In the genomic region with DNA sequence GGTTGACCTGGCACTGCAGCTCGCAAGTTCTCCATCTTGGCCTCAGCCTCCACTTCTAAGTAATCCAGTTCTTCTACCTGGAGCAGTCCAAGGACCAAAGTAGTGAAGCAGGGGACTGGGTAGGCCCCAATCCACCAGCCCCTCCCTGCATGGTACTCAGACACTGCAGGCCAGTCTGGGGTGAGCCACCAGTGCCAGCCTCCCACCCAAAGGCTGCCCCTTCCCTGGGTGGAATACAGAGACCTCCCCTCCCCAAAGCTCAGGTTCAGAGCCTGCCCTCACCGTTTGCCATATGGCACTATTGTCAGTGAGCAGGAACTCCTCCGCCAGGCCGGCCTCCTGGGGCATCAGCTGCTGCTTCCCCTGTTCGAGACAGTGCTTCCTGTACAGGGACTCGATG, we compare ENCODE assay signal across 29 cellular contexts.
"Had no signal": no experiment of that assay in that cellular context is flagged by ENCODE, and none has a peak within 500 bp of the region (broad histone marks: within the 10 kb centered on the region; RNA-seq: fewer than 3 reads in every experiment).

No MANE protein-coding gene starts in this region.

- H3K27me3 Mint-ChIP-seq: activated CD4-positive, alpha-beta memory T cell treated with anti-CD3 and anti-CD28 coated beads for 36 hours; activated CD4-positive, alpha-beta T cell treated with anti-CD3 and anti-CD28 coated beads, Interleukin-2, amount 10 ng/mL, durations not matched to agents 24 days and 14 days; progenitor cell of endocrine pancreas had no signal

- H3K36me3 ChIP-seq: ovary had no signal

- H3K27me3 ChIP-seq: gastrocnemius medialis, hepatocyte, neutrophil, ovary, sigmoid colon had no signal

- ATAC-seq: activated T-cell treated with anti-CD3 and anti-CD28 coated beads, Interleukin-2, amount 50 U/mL, for 72 hours; gastrocnemius medialis; left cardiac atrium; left ventricle myocardium superior had no signal

- H3K4me3 Mint-ChIP-seq: activated CD4-positive, alpha-beta memory T cell treated with anti-CD3 and anti-CD28 coated beads for 36 hours; activated CD4-positive, alpha-beta T cell treated with anti-CD3 and anti-CD28 coated beads, Interleukin-2, amount 10 ng/mL, durations not matched to agents 24 days and 14 days; activated T-cell treated with anti-CD3 and anti-CD28 coated beads, Interleukin-2, amount 50 U/mL, for 72 hours; nephron progenitor cell had no signal

- H3K9me3 ChIP-seq: gastrocnemius medialis, neutrophil, ovary, sigmoid colon, thoracic aorta had no signal

- DNase-seq: activated CD4-positive, alpha-beta memory T cell treated with anti-CD3 and anti-CD28 coated beads for 36 hours; activated CD4-positive, alpha-beta T cell treated with anti-CD3 and anti-CD28 coated beads, Interleukin-2, amount 10 ng/mL, durations not matched to agents 24 days and 14 days; activated CD4-positive, CD25-positive, alpha-beta regulatory T cell treated with anti-CD3 and anti-CD28 coated beads, Interleukin-2, amount 50 U/mL, for 72 hours; activated effector memory CD4-positive, alpha-beta T cell treated with Interleukin-2 at 50 U/mL for 16 hours; activated naive CD4-positive, alpha-beta T cell treated with Interleukin-2 at 50 U/mL for 16 hours; activated T-cell treated with anti-CD3 and anti-CD28 coated beads, Interleukin-2, amount 50 U/mL, for 72 hours; anterior cingulate cortex; dermis blood vessel endothelial cell; effector CD4-positive, alpha-beta T cell; gastrocnemius medialis; glutamatergic neuron; left cardiac atrium; left ventricle myocardium superior; nephron progenitor cell; ovary; retina; sigmoid colon; small intestine; stimulated activated CD4-positive, alpha-beta T cell treated with anti-CD3 and anti-CD28 coated beads, Interleukin-2, amount 100 ng/mL, for 24 hours; stimulated activated naive CD4-positive, alpha-beta T cell treated with Interleukin-2 at 50 U/mL for 16 hours; T-helper 2 cell; trophoblast cell had no signal

- H3K4me1 ChIP-seq: gastrocnemius medialis had no signal

- H3K4me3 ChIP-seq: gastrocnemius medialis, hepatocyte, ovary, sigmoid colon, thoracic aorta had no signal

- H3K4me1 Mint-ChIP-seq: nephron progenitor cell had no signal

- FAIRE-seq: colon, keratinocyte, small intestine, urothelium cell line had no signal

- H2AFZ ChIP-seq: hepatocyte had no signal

- H3K79me2 ChIP-seq: hepatocyte had no signal

- H3K9me3 Mint-ChIP-seq: activated CD4-positive, alpha-beta memory T cell treated with anti-CD3 and anti-CD28 coated beads for 36 hours; activated CD4-positive, alpha-beta T cell treated with anti-CD3 and anti-CD28 coated beads, Interleukin-2, amount 10 ng/mL, durations not matched to agents 24 days and 14 days; activated T-cell treated with anti-CD3 and anti-CD28 coated beads, Interleukin-2, amount 50 U/mL, for 72 hours; nephron progenitor cell had no signal

- H3K4me2 ChIP-seq: hepatocyte had no signal

- H3K27ac ChIP-seq: gastrocnemius medialis, hepatocyte, neutrophil, ovary, sigmoid colon, thoracic aorta had no signal
